9 cellular contexts compared by ENCODE assay signal in the genomic region with DNA sequence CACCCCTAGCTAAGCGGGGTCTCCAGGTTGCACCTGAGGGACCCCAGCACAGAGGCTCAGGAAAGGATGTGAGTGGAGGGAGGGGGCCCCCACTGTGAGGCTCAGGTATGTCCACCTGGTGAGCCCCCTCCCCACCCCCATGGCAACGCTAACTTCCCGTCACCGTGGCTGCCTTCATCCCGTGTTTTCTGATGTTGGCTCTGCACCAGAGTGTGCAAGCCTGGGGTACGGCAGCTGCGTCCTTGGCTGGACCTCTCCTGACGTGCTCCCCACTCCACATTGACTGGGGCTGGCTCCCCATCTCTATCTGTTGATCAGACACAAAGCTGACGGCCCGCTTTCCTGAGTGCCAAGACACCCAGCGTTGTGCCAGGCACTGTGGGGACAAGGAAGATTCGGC.
"Had no signal": no experiment of that assay in that cellular context is flagged by ENCODE, and none has a peak within 500 bp of the region (broad histone marks: within the 10 kb centered on the region; RNA-seq: fewer than 3 reads in every experiment).

No MANE protein-coding gene starts in this region.

- H3K4me3 ChIP-seq: GM23248, HAP-1 had no signal

- H3K27ac ChIP-seq: GM23248, HL-60 had no signal

- H3K36me3 ChIP-seq: HAP-1 had no signal

- ATAC-seq: HCT116, HepG2 had no signal

- H3K4me1 ChIP-seq: HAP-1 had no signal

- H3K9me3 ChIP-seq: HAP-1 had no signal

- DNase-seq: GM23248, GOT3, H7, HFFc6, KBM-7 had no signal
